Comparison of ENCODE assay signal across 25 cellular contexts in the genomic region with DNA sequence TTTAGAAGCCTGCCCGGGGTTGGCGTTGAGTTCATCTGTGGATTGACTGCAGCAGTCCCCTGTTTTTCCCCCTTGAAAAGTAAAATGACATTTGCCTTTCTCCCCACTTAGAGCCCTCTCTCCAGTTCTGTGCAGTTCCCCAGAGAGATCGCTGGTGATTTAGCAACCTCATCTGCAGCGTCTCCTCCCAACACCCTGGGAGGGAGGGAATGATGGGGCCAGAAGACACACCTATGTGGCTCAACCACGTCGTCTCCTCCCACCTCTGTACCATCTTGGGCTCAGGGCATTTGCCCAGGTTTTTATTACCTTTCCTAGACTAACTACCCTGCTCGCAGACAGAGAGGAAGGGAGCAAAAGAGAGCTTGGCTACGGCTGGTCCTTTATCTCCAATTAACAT.
DNase-seq lines count a peak whose midpoint lies in the region; ATAC-seq and TF ChIP-seq lines count a peak whose summit lies in the region.
"Had no signal": no experiment of that assay in that cellular context is flagged by ENCODE, and none has a peak within 500 bp of the region (broad histone marks: within the 10 kb centered on the region; RNA-seq: fewer than 3 reads in every experiment).

No MANE protein-coding gene starts in this region.

- TF ChIP-seq CTCF in BE2C (IDR thresholded peaks at IDR 0.05; ENCODE audit: low read depth, low read length) (no peak), IMR-90 (conservative IDR thresholded peaks at IDR 0.05; ENCODE audit: low read depth, low read length) (no peak), WTC11 (IDR thresholded peaks at IDR 0.05) (no peak)

- intact Hi-C loops in IMR-90 (cut with micrococcal nuclease) (no loop called here), left colon (cut with DNase I, micrococcal nuclease) (no loop called here)

- POLR2A ChIA-PET in IMR-90 (lab: Charles Lee; ENCODE audit: unreplicated experiment) = no interaction called here
- POLR2A ChIA-PET in WTC11 (lab: Charles Lee) = no interaction called here

- no peak overlapping the region for H3K14ac ChIP-seq in IMR-90 (replicated peaks; ENCODE audit: low read depth, low read length)

- H3K18ac ChIP-seq in IMR-90 (ENCODE audit: low read depth, low read length) = no peak overlapping the region

- TF ChIP-seq POLR2A in IMR-90 (IDR thresholded peaks at IDR 0.05; ENCODE audit: low read depth, low read length) = no peak

- H4K20me1 ChIP-seq in IMR-90 (ENCODE audit: insufficient read depth, low read length) = no peaks in the 10 kb centered on the region

- H3K27me3 ChIP-seq in BE2C (no peaks in the 10 kb centered on the region), IMR-90 (ENCODE audit: control insufficient read depth, insufficient read depth, low read length) (peaks cover 9% of the 10 kb centered on the region)
- H3K27me3 ChIP-seq: adrenal gland had no signal

- H2BK5ac ChIP-seq in IMR-90 (ENCODE audit: low read depth, low read length, poor library complexity, severe bottlenecking) = no peak overlapping the region

- no peak overlapping the region for H3K4ac ChIP-seq in IMR-90 (ENCODE audit: low read depth, low read length)

- no peak overlapping the region for H4K91ac ChIP-seq in IMR-90 (ENCODE audit: insufficient read depth, low read depth, low read length)

- no peak overlapping the region for H3K27ac ChIP-seq in IMR-90 (ENCODE audit: insufficient read depth, low read length)
- H3K27ac ChIP-seq: adrenal gland, C4-2B, foreskin keratinocyte, parathyroid adenoma, tibial artery had no signal

- no peaks in the 10 kb centered on the region for H3K9me3 Mint-ChIP-seq in WTC11
- H3K9me3 Mint-ChIP-seq: activated CD4-positive, alpha-beta memory T cell treated with anti-CD3 and anti-CD28 coated beads, Interleukin-2, amount 10 ng/mL, durations not matched to agents 7 days and 5 days; memory B cell; naive B cell; stimulated activated memory B cell treated with anti-CD40 and anti-IgM and Interleukin-4, amounts not matched to agents 10 μg/mL and 1 μg/mL and 100 μg/mL, for 72 hours had no signal

- in situ Hi-C loops in IMR-90 (cut with MboI; ENCODE audit: low sequenced_read_pairs) = no loop called here

- peaks cover 53% of the 10 kb centered on the region for H3K4me1 Mint-ChIP-seq in WTC11
- H3K4me1 Mint-ChIP-seq: activated CD4-positive, alpha-beta memory T cell treated with anti-CD3 and anti-CD28 coated beads, Interleukin-2, amount 10 ng/mL, durations not matched to agents 7 days and 5 days; memory B cell; naive B cell; stimulated activated memory B cell treated with anti-CD40 and anti-IgM and Interleukin-4, amounts not matched to agents 10 μg/mL and 1 μg/mL and 100 μg/mL, for 72 hours had no signal

- H3K36me3 ChIP-seq in BE2C (no peaks in the 10 kb centered on the region), IMR-90 (ENCODE audit: control insufficient read depth, insufficient read depth, low read length) (no peaks in the 10 kb centered on the region)
- H3K36me3 ChIP-seq: adrenal gland, tibial artery had no signal

- H3K4me1 ChIP-seq in BE2C = peaks cover 47% of the 10 kb centered on the region
- no peaks in the 10 kb centered on the region for H3K4me1 ChIP-seq in IMR-90 (ENCODE audit: control insufficient read depth, insufficient read depth, low read length)
- H3K4me1 ChIP-seq: adrenal gland, foreskin keratinocyte, parathyroid adenoma, tibial artery had no signal

- H2AK9ac ChIP-seq in IMR-90 (replicated peaks; ENCODE audit: low read depth, low read length, poor library complexity) = no peak overlapping the region

- H2AFZ ChIP-seq in IMR-90 (replicated peaks; ENCODE audit: low read length, poor library complexity) = peak overlapping the region; percentile 18
- H2AFZ ChIP-seq: parathyroid adenoma had no signal

- H3K27me3 Mint-ChIP-seq in WTC11 (ENCODE audit: low read depth) = peaks cover 36% of the 10 kb centered on the region

- H2BK15ac ChIP-seq in IMR-90 (ENCODE audit: low read depth, low read length) = no peak overlapping the region

- no peak for TF ChIP-seq RAD21 in IMR-90 (IDR thresholded peaks at IDR 0.05; ENCODE audit: low read length)

- no peak overlapping the region for H2AK5ac ChIP-seq in IMR-90 (ENCODE audit: low read depth, low read length)

- dilution Hi-C loops in IMR-90 (cut with HindIII; ENCODE audit: low sequenced_read_pairs, unreplicated experiment) = no loop called here

- H3K27ac Mint-ChIP-seq in WTC11 = no peak overlapping the region
- H3K27ac Mint-ChIP-seq: activated CD4-positive, alpha-beta memory T cell treated with anti-CD3 and anti-CD28 coated beads, Interleukin-2, amount 10 ng/mL, durations not matched to agents 7 days and 5 days; memory B cell; stimulated activated memory B cell treated with anti-CD40 and anti-IgM and Interleukin-4, amounts not matched to agents 10 μg/mL and 1 μg/mL and 100 μg/mL, for 72 hours had no signal

- no peak overlapping the region for H3K9ac ChIP-seq in IMR-90 (ENCODE audit: low read depth, low read length)
- H3K9ac ChIP-seq: parathyroid adenoma had no signal

- no peak overlapping the region for H2BK120ac ChIP-seq in IMR-90 (ENCODE audit: low read depth, low read length)

- H3K79me1 ChIP-seq in IMR-90 (ENCODE audit: low read depth in 1 of 2, low read length in 2 of 2) = no peaks in the 10 kb centered on the region

- CTCF ChIA-PET in IMR-90 (lab: Yijun Ruan, JAX) (interaction anchor here (0.9 kb wide), 1 partner anchor 11 kb away, joined by 4 read pairs; no protein-coding TSS in a partner anchor), WTC11 (lab: Charles Lee) (interaction anchor here (1.3 to 1.6 kb wide), 2 partner anchors 84 to 102 kb away, joined by 5 to 8 read pairs; no protein-coding TSS in a partner anchor)

- no peak overlapping the region for H4K5ac ChIP-seq in IMR-90 (ENCODE audit: low read depth, low read length)

- peak overlapping the region; percentile 18; the same call in 1 of the 2 replicates for H3K4me3 Mint-ChIP-seq in WTC11
- H3K4me3 Mint-ChIP-seq: activated CD4-positive, alpha-beta memory T cell treated with anti-CD3 and anti-CD28 coated beads, Interleukin-2, amount 10 ng/mL, durations not matched to agents 7 days and 5 days; memory B cell; naive B cell; stimulated activated memory B cell treated with anti-CD40 and anti-IgM and Interleukin-4, amounts not matched to agents 10 μg/mL and 1 μg/mL and 100 μg/mL, for 72 hours had no signal

- no peaks in the 10 kb centered on the region for H3K9me1 ChIP-seq in IMR-90 (ENCODE audit: insufficient read depth, low read length)

- 14% methylated on average over 2 of the region's 8 CpGs; no CpG with 5 or more reads in 1 of the 2 experiments for WGBS in IMR-90 (ENCODE audit: extremely low coverage in 2 of 2, insufficient read length in 1 of 2), 2 experiments

- no peak overlapping the region for H3K4me2 ChIP-seq in IMR-90 (ENCODE audit: low read depth, low read length)

- H3K56ac ChIP-seq in IMR-90 (ENCODE audit: extremely low read depth, insufficient read depth, low read length) = no peak overlapping the region

- H3K36me3 Mint-ChIP-seq in WTC11 = no peaks in the 10 kb centered on the region
- H3K36me3 Mint-ChIP-seq: memory B cell; stimulated activated memory B cell treated with anti-CD40 and anti-IgM and Interleukin-4, amounts not matched to agents 10 μg/mL and 1 μg/mL and 100 μg/mL, for 72 hours had no signal

- H4K8ac ChIP-seq in IMR-90 (ENCODE audit: low read depth in 2 of 2, low read length in 2 of 2) = no peak overlapping the region

- ATAC-seq in IMR-90 (ENCODE audit: low read depth) (no peak), WTC11 (peak; percentile 34), left colon (peak; percentile 97), HG03135 (IDR thresholded peaks at IDR 0.05; ENCODE audit: unreplicated experiment) (no peak)
- ATAC-seq: foreskin keratinocyte; SK-N-SH treated with all-trans-retinoic acid at 6 μM for 48 hours; stimulated activated memory B cell treated with anti-CD40 and anti-IgM and Interleukin-4, amounts not matched to agents 10 μg/mL and 1 μg/mL and 100 μg/mL, for 72 hours had no signal

- H2BK20ac ChIP-seq in IMR-90 (ENCODE audit: low read depth, low read length) = no peak overlapping the region

- DNase-seq in BE2C = peak; percentile 37
- DNase-seq in IMR-90 = no peak
- DNase-seq in WTC11 (ENCODE audit: low spot score) = no peak
- peak; percentile 29 to 63 for DNase-seq in left colon
- no peak for DNase-seq in cerebellar cortex (ENCODE audit: low spot score)
- no peak for DNase-seq in stimulated activated naive CD4-positive, alpha-beta T cell (lab: John Stamatoyannopoulos, UW)
- no peak for DNase-seq in activated effector memory CD4-positive, alpha-beta T cell treated with anti-CD3 and anti-CD28 coated beads, Interleukin-2, amount 50 U/mL, for 16 hours
- DNase-seq: activated CD4-positive, alpha-beta memory T cell treated with anti-CD3 and anti-CD28 coated beads, Interleukin-2, amount 10 ng/mL, durations not matched to agents 7 days and 5 days; activated T-cell treated with anti-CD3 and anti-CD28 coated beads for 4 hours; adrenal gland; erythroblast; foreskin keratinocyte; GOT3; hippocampal formation; Kasumi-1; naive B cell; NCI-H446 treated with DMSO at 0.1 percent for 48 hours; RPMI8226 had no signal

- 0 out of 2 replicates have a peak overlapping the region, but pooled peaks have one; percentile 8 for H3K4me3 ChIP-seq in BE2C (ENCODE audit: low read depth, low read length)
- H3K4me3 ChIP-seq in IMR-90 (ENCODE audit: insufficient read depth, low read depth, low read length) = no peak overlapping the region
- H3K4me3 ChIP-seq: adrenal gland, tibial artery had no signal

- BruUV-seq in IMR-90 (replicated peaks; lab: Mats Ljungman, UMichigan) = no TSS peak

- H3K23ac ChIP-seq in IMR-90 (ENCODE audit: low read depth, low read length) = no peak overlapping the region

- H3K9me3 ChIP-seq in BE2C (no peaks in the 10 kb centered on the region), IMR-90 (ENCODE audit: control insufficient read depth, insufficient read depth, low read length) (no peaks in the 10 kb centered on the region)
- H3K9me3 ChIP-seq: adrenal gland, tibial artery had no signal

TF ChIP-seq in IMR-90, 13 proteins besides CTCF, POLR2A, EP300 and RAD21 (continues in another document):
- TF ChIP-seq NFE2L2 (IDR thresholded peaks at IDR 0.05; ENCODE audit: low read depth, low read length) = no peak

TF ChIP-seq in WTC11, 78 proteins besides CTCF, POLR2A, EP300 and RAD21 (continues in another document):
- no peak for TF ChIP-seq ZNF317 (CRISPR knock-in tag; IDR thresholded peaks at IDR 0.05; ENCODE audit: borderline replicate concordance, low read depth)
- TF ChIP-seq SMAD4 (CRISPR knock-in tag; IDR thresholded peaks at IDR 0.05) = no peak
- TF ChIP-seq ETV6 (CRISPR knock-in tag; IDR thresholded peaks at IDR 0.05) = no peak
- TF ChIP-seq, protein P1, sequence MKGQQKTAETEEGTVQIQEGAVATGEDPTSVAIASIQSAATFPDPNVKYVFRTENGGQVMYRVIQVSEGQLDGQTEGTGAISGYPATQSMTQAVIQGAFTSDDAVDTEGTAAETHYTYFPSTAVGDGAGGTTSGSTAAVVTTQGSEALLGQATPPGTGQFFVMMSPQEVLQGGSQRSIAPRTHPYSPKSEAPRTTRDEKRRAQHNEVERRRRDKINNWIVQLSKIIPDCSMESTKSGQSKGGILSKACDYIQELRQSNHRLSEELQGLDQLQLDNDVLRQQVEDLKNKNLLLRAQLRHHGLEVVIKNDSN (CRISPR knock-in tag; IDR thresholded peaks at IDR 0.05) = no peak
- TF ChIP-seq TEAD1 (CRISPR knock-in tag; IDR thresholded peaks at IDR 0.05) = no peak

Comparison
In these comparisons a context has a peak if more than half of its experiments do, and no peak if none do; other contexts are left out.
1. DNase-seq: peak in BE2C (single experiment) and left colon (2 of 2); none in IMR-90 (single experiment), WTC11 (single experiment), cerebellar cortex (single experiment), stimulated activated naive CD4-positive, alpha-beta T cell (0 of 6) and activated effector memory CD4-positive, alpha-beta T cell treated with anti-CD3 and anti-CD28 coated beads, Interleukin-2, amount 50 U/mL, for 16 hours (single experiment).
2. ATAC-seq: peak in WTC11 (single experiment) and left colon (single experiment); none in IMR-90 (single experiment) and HG03135 (single experiment).